2 cellular contexts compared by ENCODE assay signal in the genomic region with DNA sequence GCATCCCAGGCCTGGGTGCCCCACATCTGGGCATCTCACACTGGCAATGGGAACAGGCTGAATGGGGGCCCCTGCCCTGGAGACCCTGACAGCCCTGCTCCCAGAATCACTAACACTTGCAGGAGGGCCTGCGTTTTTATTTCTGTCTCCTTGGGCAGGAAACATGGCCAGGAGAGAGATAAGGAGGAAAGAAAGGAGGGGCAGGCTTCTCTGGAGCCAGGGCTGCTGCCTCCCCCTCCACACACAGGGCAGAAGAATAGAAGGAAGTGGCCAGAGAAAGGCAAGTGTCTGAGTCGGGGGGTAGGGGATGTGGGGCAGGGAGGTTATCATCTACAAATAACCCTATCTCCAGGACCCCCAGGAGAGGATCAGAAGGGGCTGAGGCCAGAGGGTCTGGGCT.
TF ChIP-seq lines count a peak whose summit lies in the region.

No MANE protein-coding gene starts in this region.

TF ChIP-seq in liver, 16 proteins besides CTCF, POLR2A, EP300 and RAD21 (continued from another document):
- TF ChIP-seq EGR1 (IDR thresholded peaks at IDR 0.05; ENCODE audit: low read depth in 2 of 2) = no peak
- no peak for TF ChIP-seq FOXA2 (IDR thresholded peaks at IDR 0.05)
- no peak for TF ChIP-seq JUND (IDR thresholded peaks at IDR 0.05)
- TF ChIP-seq TAF1 (conservative IDR thresholded peaks at IDR 0.05) = no peak
- peak; percentile 24 for TF ChIP-seq NR2F2 (IDR thresholded peaks at IDR 0.05)
- TF ChIP-seq, protein P1, sequence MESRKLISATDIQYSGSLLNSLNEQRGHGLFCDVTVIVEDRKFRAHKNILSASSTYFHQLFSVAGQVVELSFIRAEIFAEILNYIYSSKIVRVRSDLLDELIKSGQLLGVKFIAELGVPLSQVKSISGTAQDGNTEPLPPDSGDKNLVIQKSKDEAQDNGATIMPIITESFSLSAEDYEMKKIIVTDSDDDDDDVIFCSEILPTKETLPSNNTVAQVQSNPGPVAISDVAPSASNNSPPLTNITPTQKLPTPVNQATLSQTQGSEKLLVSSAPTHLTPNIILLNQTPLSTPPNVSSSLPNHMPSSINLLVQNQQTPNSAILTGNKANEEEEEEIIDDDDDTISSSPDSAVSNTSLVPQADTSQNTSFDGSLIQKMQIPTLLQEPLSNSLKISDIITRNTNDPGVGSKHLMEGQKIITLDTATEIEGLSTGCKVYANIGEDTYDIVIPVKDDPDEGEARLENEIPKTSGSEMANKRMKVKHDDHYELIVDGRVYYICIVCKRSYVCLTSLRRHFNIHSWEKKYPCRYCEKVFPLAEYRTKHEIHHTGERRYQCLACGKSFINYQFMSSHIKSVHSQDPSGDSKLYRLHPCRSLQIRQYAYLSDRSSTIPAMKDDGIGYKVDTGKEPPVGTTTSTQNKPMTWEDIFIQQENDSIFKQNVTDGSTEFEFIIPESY (IDR thresholded peaks at IDR 0.05) = no peak

TF ChIP-seq in HepG2, 621 proteins besides CTCF, POLR2A, EP300 and RAD21 (continued from another document):
- TF ChIP-seq ZNF7 (CRISPR knock-in tag; IDR thresholded peaks at IDR 0.05) (no peak), ZNF451 (CRISPR knock-in tag; IDR thresholded peaks at IDR 0.05) (no peak), ZFP41 (CRISPR knock-in tag; IDR thresholded peaks at IDR 0.05; ENCODE audit: borderline replicate concordance) (no peak), GATAD1 (CRISPR knock-in tag; IDR thresholded peaks at IDR 0.05) (no peak), ZNF652 (CRISPR knock-in tag; IDR thresholded peaks at IDR 0.05; ENCODE audit: borderline replicate concordance, low read depth) (no peak), ZNF484 (CRISPR knock-in tag; IDR thresholded peaks at IDR 0.05; ENCODE audit: borderline replicate concordance, low read depth) (no peak), NFIB (CRISPR knock-in tag; IDR thresholded peaks at IDR 0.05; ENCODE audit: borderline replicate concordance) (no peak)
